Comparison of ENCODE assay signal across 19 cellular contexts in the genomic region with DNA sequence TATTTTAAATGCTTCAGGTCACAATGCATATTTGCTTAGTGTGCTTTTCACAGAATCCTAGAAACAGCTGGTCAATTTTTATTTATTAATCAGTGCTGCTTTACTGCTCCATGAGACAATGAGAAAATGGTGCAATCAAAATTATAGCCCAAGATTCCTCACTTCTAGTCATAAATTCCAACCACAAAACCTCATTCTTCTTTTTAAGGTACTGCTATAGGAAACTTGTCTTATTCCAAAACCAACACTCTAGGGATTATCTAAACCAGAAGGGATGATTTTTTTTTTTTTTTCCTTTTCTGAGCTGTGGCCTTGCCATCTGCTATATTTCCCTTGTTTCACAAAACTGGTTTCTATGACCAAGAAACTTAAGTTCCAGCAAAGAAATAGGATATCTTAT.
A peak's percentile ranks its signal among the peaks of the same experiment; 100 is the strongest.
DNase-seq lines count a peak whose midpoint lies in the region; ATAC-seq and TF ChIP-seq lines count a peak whose summit lies in the region.
"Had no signal": no experiment of that assay in that cellular context is flagged by ENCODE, and none has a peak within 500 bp of the region (broad histone marks: within the 10 kb centered on the region; RNA-seq: fewer than 3 reads in every experiment).

No MANE protein-coding gene starts in this region.

- H3K4me3 ChIP-seq in cardiac fibroblast (replicated peaks in 1 of 2; ENCODE audit: low read depth in 2 of 2, low read length in 2 of 2) (no peak overlapping the region), osteoblast (ENCODE audit: insufficient read depth, low read length) (no peak overlapping the region)
- H3K4me3 ChIP-seq: upper lobe of left lung had no signal

- no peak overlapping the region for H3K27ac ChIP-seq in osteoblast (ENCODE audit: low read depth, low read length)
- H3K27ac ChIP-seq: 22Rv1, upper lobe of left lung, WERI-Rb-1 had no signal

- no peak overlapping the region for H3K4me2 ChIP-seq in osteoblast (ENCODE audit: insufficient read depth, low read length)

- no peaks in the 10 kb centered on the region for H3K9me3 ChIP-seq in osteoblast (ENCODE audit: low read depth, low read length)
- H3K9me3 ChIP-seq: upper lobe of left lung had no signal

- no peaks in the 10 kb centered on the region for H3K27me3 ChIP-seq in osteoblast (ENCODE audit: insufficient read depth, low read length)
- H3K27me3 ChIP-seq: upper lobe of left lung had no signal

- intact Hi-C loops in left ventricle myocardium superior (cut with micrococcal nuclease): no loop called here

- no peaks in the 10 kb centered on the region for H3K36me3 ChIP-seq in osteoblast (ENCODE audit: insufficient read depth, low read length)
- H3K36me3 ChIP-seq: upper lobe of left lung, WERI-Rb-1 had no signal

- H3K79me2 ChIP-seq in osteoblast (ENCODE audit: insufficient read depth, low read length): no peaks in the 10 kb centered on the region

- no peak for TF ChIP-seq CTCF in cardiac fibroblast (IDR thresholded peaks at IDR 0.05; ENCODE audit: low read depth, low read length)
- TF ChIP-seq CTCF in osteoblast (IDR thresholded peaks at IDR 0.05; ENCODE audit: extremely low read depth, low read depth, low read length): no peak

- ATAC-seq in left ventricle myocardium superior: no peak
- ATAC-seq: T-cell had no signal

- DNase-seq in DMS53 (lab: John Stamatoyannopoulos, UW) (peak; percentile 12), DMS53 treated with DMSO at 0.1 percent for 48 hours (lab: John Stamatoyannopoulos, UW; ENCODE audit: unreplicated experiment) (no peak), M059J (ENCODE audit: low read depth) (peak; percentile 55), cardiac fibroblast (ENCODE audit: low read depth in 2 of 2) (peak; percentile 42 to 79), renal cortical epithelial cell (ENCODE audit: low read depth) (peak; percentile 72), T-helper 1 cell (no peak), osteoblast (ENCODE audit: insufficient read length, low spot score, missing footprints) (no peak), left ventricle myocardium superior (no peak)
- DNase-seq: activated CD4-positive, alpha-beta memory T cell treated with anti-CD3 and anti-CD28 coated beads, Interleukin-2, amount 10 ng/mL, durations not matched to agents 7 days and 5 days; activated T-cell treated with anti-CD3 and anti-CD28 coated beads, Interleukin-2, amount 50 U/mL, for 24 hours; CD4-positive, alpha-beta T cell; DND-41; nephron progenitor cell; stimulated activated CD4-positive, alpha-beta T cell treated with anti-CD3 and anti-CD28 coated beads, Interleukin-15, amount 100 ng/mL, for 24 hours; stimulated activated naive CD4-positive, alpha-beta T cell; T-cell; upper lobe of left lung; WERI-Rb-1 had no signal

- no peaks in the 10 kb centered on the region for H3K4me1 ChIP-seq in osteoblast (ENCODE audit: insufficient read depth, low read length)
- H3K4me1 ChIP-seq: upper lobe of left lung had no signal

- no peak overlapping the region for H2AFZ ChIP-seq in osteoblast (ENCODE audit: low read length)

- no peaks in the 10 kb centered on the region for H4K20me1 ChIP-seq in osteoblast (ENCODE audit: insufficient read depth, low read length)

Comparison
In these comparisons a context has a peak if more than half of its experiments do, and no peak if none do; other contexts are left out.
1. DNase-seq: peak in DMS53 (single experiment), M059J (single experiment), cardiac fibroblast (2 of 2) and renal cortical epithelial cell (single experiment); none in DMS53 treated with DMSO at 0.1 percent for 48 hours (single experiment), T-helper 1 cell (0 of 5), osteoblast (single experiment) and left ventricle myocardium superior (single experiment).